Comparison of ENCODE assay signal across 1 cellular context in the genomic region with DNA sequence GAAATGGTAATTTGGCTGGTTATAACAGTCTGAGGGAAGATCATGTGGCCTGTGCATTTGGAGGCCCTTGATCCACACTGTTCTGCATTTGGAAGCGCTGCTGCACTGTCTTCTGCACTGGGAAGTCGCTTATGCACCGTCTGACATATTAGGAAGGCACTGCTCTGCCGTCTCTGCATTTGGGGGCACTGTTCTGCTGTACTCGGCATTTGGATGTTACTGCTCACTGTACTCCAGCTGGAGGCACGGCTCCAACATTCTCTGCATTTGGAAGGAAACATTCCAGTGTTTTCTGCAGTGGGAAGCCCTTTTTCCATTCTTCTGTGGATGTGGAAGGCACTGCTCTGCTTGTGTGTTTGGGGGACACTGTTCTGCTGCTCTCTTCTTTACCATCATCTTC.
TF ChIP-seq lines count a peak whose summit lies in the region.

No MANE protein-coding gene starts in this region.

TF ChIP-seq in K562, 482 proteins besides CTCF, POLR2A, EP300 and RAD21:
- TF ChIP-seq ZNF347 (CRISPR knock-in tag; IDR thresholded peaks at IDR 0.05; ENCODE audit: low read depth) (no peak), MYBL2 (IDR thresholded peaks at IDR 0.05; ENCODE audit: low read depth) (no peak), MYBL2 (CRISPR knock-in tag; IDR thresholded peaks at IDR 0.05; ENCODE audit: borderline replicate concordance) (no peak), WHSC1 (IDR thresholded peaks at IDR 0.05; ENCODE audit: low read length) (no peak), ZNF212 (CRISPR knock-in tag; IDR thresholded peaks at IDR 0.05) (no peak), FOXK2 (conservative IDR thresholded peaks at IDR 0.05 in 1 of 2, IDR thresholded peaks at IDR 0.05 in 1 of 2; ENCODE audit: low read depth in 2 of 2) (no peak), ZNF239 (CRISPR knock-in tag; IDR thresholded peaks at IDR 0.05) (no peak), ZBTB1 (CRISPR knock-in tag; IDR thresholded peaks at IDR 0.05; ENCODE audit: borderline replicate concordance, low read depth) (no peak), MTA3 (IDR thresholded peaks at IDR 0.05; ENCODE audit: borderline replicate concordance) (no peak), LEF1 (IDR thresholded peaks at IDR 0.05) (no peak), ZSCAN29 (IDR thresholded peaks at IDR 0.05) (no peak), ZNF41 (CRISPR knock-in tag; conservative IDR thresholded peaks at IDR 0.05) (no peak), ZNF263 (CRISPR knock-in tag; IDR thresholded peaks at IDR 0.05; ENCODE audit: borderline replicate concordance) (no peak), L3MBTL2 (IDR thresholded peaks at IDR 0.05) (no peak), GTF2F1 (IDR thresholded peaks at IDR 0.05; ENCODE audit: low read depth, low read length) (no peak)
- TF ChIP-seq, protein P1, sequence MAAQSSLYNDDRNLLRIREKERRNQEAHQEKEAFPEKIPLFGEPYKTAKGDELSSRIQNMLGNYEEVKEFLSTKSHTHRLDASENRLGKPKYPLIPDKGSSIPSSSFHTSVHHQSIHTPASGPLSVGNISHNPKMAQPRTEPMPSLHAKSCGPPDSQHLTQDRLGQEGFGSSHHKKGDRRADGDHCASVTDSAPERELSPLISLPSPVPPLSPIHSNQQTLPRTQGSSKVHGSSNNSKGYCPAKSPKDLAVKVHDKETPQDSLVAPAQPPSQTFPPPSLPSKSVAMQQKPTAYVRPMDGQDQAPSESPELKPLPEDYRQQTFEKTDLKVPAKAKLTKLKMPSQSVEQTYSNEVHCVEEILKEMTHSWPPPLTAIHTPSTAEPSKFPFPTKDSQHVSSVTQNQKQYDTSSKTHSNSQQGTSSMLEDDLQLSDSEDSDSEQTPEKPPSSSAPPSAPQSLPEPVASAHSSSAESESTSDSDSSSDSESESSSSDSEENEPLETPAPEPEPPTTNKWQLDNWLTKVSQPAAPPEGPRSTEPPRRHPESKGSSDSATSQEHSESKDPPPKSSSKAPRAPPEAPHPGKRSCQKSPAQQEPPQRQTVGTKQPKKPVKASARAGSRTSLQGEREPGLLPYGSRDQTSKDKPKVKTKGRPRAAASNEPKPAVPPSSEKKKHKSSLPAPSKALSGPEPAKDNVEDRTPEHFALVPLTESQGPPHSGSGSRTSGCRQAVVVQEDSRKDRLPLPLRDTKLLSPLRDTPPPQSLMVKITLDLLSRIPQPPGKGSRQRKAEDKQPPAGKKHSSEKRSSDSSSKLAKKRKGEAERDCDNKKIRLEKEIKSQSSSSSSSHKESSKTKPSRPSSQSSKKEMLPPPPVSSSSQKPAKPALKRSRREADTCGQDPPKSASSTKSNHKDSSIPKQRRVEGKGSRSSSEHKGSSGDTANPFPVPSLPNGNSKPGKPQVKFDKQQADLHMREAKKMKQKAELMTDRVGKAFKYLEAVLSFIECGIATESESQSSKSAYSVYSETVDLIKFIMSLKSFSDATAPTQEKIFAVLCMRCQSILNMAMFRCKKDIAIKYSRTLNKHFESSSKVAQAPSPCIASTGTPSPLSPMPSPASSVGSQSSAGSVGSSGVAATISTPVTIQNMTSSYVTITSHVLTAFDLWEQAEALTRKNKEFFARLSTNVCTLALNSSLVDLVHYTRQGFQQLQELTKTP (IDR thresholded peaks at IDR 0.05; ENCODE audit: low read depth in 1 of 2, partially characterized antibody in 2 of 2) = no peak
- TF ChIP-seq, protein P2, sequence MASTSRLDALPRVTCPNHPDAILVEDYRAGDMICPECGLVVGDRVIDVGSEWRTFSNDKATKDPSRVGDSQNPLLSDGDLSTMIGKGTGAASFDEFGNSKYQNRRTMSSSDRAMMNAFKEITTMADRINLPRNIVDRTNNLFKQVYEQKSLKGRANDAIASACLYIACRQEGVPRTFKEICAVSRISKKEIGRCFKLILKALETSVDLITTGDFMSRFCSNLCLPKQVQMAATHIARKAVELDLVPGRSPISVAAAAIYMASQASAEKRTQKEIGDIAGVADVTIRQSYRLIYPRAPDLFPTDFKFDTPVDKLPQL (IDR thresholded peaks at IDR 0.05; ENCODE audit: extremely low read depth, insufficient read length) = no peak
- TF ChIP-seq, protein P3, sequence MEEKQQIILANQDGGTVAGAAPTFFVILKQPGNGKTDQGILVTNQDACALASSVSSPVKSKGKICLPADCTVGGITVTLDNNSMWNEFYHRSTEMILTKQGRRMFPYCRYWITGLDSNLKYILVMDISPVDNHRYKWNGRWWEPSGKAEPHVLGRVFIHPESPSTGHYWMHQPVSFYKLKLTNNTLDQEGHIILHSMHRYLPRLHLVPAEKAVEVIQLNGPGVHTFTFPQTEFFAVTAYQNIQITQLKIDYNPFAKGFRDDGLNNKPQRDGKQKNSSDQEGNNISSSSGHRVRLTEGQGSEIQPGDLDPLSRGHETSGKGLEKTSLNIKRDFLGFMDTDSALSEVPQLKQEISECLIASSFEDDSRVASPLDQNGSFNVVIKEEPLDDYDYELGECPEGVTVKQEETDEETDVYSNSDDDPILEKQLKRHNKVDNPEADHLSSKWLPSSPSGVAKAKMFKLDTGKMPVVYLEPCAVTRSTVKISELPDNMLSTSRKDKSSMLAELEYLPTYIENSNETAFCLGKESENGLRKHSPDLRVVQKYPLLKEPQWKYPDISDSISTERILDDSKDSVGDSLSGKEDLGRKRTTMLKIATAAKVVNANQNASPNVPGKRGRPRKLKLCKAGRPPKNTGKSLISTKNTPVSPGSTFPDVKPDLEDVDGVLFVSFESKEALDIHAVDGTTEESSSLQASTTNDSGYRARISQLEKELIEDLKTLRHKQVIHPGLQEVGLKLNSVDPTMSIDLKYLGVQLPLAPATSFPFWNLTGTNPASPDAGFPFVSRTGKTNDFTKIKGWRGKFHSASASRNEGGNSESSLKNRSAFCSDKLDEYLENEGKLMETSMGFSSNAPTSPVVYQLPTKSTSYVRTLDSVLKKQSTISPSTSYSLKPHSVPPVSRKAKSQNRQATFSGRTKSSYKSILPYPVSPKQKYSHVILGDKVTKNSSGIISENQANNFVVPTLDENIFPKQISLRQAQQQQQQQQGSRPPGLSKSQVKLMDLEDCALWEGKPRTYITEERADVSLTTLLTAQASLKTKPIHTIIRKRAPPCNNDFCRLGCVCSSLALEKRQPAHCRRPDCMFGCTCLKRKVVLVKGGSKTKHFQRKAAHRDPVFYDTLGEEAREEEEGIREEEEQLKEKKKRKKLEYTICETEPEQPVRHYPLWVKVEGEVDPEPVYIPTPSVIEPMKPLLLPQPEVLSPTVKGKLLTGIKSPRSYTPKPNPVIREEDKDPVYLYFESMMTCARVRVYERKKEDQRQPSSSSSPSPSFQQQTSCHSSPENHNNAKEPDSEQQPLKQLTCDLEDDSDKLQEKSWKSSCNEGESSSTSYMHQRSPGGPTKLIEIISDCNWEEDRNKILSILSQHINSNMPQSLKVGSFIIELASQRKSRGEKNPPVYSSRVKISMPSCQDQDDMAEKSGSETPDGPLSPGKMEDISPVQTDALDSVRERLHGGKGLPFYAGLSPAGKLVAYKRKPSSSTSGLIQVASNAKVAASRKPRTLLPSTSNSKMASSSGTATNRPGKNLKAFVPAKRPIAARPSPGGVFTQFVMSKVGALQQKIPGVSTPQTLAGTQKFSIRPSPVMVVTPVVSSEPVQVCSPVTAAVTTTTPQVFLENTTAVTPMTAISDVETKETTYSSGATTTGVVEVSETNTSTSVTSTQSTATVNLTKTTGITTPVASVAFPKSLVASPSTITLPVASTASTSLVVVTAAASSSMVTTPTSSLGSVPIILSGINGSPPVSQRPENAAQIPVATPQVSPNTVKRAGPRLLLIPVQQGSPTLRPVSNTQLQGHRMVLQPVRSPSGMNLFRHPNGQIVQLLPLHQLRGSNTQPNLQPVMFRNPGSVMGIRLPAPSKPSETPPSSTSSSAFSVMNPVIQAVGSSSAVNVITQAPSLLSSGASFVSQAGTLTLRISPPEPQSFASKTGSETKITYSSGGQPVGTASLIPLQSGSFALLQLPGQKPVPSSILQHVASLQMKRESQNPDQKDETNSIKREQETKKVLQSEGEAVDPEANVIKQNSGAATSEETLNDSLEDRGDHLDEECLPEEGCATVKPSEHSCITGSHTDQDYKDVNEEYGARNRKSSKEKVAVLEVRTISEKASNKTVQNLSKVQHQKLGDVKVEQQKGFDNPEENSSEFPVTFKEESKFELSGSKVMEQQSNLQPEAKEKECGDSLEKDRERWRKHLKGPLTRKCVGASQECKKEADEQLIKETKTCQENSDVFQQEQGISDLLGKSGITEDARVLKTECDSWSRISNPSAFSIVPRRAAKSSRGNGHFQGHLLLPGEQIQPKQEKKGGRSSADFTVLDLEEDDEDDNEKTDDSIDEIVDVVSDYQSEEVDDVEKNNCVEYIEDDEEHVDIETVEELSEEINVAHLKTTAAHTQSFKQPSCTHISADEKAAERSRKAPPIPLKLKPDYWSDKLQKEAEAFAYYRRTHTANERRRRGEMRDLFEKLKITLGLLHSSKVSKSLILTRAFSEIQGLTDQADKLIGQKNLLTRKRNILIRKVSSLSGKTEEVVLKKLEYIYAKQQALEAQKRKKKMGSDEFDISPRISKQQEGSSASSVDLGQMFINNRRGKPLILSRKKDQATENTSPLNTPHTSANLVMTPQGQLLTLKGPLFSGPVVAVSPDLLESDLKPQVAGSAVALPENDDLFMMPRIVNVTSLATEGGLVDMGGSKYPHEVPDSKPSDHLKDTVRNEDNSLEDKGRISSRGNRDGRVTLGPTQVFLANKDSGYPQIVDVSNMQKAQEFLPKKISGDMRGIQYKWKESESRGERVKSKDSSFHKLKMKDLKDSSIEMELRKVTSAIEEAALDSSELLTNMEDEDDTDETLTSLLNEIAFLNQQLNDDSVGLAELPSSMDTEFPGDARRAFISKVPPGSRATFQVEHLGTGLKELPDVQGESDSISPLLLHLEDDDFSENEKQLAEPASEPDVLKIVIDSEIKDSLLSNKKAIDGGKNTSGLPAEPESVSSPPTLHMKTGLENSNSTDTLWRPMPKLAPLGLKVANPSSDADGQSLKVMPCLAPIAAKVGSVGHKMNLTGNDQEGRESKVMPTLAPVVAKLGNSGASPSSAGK (IDR thresholded peaks at IDR 0.05) = no peak
- TF ChIP-seq, protein P4, sequence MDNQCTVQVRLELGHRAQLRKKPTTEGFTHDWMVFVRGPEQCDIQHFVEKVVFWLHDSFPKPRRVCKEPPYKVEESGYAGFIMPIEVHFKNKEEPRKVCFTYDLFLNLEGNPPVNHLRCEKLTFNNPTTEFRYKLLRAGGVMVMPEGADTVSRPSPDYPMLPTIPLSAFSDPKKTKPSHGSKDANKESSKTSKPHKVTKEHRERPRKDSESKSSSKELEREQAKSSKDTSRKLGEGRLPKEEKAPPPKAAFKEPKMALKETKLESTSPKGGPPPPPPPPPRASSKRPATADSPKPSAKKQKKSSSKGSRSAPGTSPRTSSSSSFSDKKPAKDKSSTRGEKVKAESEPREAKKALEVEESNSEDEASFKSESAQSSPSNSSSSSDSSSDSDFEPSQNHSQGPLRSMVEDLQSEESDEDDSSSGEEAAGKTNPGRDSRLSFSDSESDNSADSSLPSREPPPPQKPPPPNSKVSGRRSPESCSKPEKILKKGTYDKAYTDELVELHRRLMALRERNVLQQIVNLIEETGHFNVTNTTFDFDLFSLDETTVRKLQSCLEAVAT (IDR thresholded peaks at IDR 0.05) = no peak
TF ChIP-seq in K562: peak in this region for 0.
